ENCODE assay signal across 18 cellular contexts in the genomic region with DNA sequence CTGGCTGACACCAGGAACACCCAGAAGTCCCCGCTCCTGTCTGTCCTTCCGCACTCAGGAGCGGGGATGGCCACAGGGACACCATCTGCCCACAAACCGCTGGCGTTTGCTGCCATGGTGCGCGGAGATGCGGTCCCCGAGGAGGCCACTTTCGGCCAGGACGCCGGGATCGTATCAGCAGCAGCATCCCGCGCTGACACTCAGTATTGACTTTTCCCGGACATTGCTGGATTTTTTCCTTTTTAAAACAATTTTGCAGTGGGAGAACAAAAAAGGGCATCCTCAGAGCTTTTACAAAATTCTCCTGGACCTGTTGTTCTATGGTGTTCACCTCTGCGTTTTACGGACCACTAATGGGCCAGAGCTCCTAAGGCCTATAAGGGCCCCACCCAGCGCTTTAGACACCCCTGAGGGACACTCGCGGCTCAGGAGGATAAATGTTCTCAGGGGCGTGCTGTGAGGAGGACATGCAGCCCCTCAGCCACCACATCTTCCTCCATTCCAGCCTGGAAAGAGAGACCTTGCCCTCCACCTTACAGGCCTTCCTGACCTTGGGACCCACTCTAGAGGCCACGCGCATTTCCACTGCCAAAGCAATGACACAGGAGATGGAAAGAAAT. TPM values are rescaled to one million over a fixed set of nuclear protein-coding genes. Genes with fewer than 3 reads are reported as not detected.
"Had no signal": no experiment of that assay in that cellular context is flagged by ENCODE, and none has a peak within 500 bp of the region (broad histone marks: within the 10 kb centered on the region; RNA-seq: fewer than 3 reads in every experiment).

No MANE protein-coding gene starts in this region.

RNA-seq across cellular contexts. Expression of gene POTEB3, which starts 56.3 kb away (rescaled TPM):
- total RNA-seq: activated naive CD4-positive, alpha-beta T cell treated with anti-CD3 and anti-CD28 coated beads for 36 hours; activated naive CD4-positive, alpha-beta T cell treated with anti-CD3 and anti-CD28 coated beads, Interleukin-2, amount 50 U/mL, for 72 hours; activated naive CD8-positive, alpha-beta T cell treated with anti-CD3 and anti-CD28 coated beads for 36 hours; activated naive CD8-positive, alpha-beta T cell treated with anti-CD3 and anti-CD28 coated beads, Interleukin-2, amount 10 ng/mL, durations not matched to agents 7 days and 5 days; activated T-cell treated with anti-CD3 and anti-CD28 coated beads, Interleukin-2, amount 50 U/mL, for 4 hours; activated T-cell treated with anti-CD3 and anti-CD28 coated beads, Interleukin-2, amount 50 U/mL, for 72 hours; activated T-helper 1 cell treated with anti-CD3 and anti-CD28 coated beads, Interleukin-12 subunit alpha, Interleukin-12 subunit beta, Interleukin-2, Interleukin-4 antibody, amounts not matched to agents 30 ng/mL and 10 ng/mL and 1 ng/mL, durations not matched to agents 14 hours and 24 hours and 36 hours; activated T-helper 17 cell treated with anti-CD3 and anti-CD28 coated beads, Interleukin-2, amount 50 U/mL, for 72 hours; activated T-helper 2 cell treated with anti-CD3 and anti-CD28 coated beads, Interferon-gamma antibody, Interleukin-2, Interleukin-4, amounts not matched to agents 10 μg/mL and 5 μg/mL and 100 μg/mL, durations not matched to agents 14 hours and 24 hours and 36 hours; adrenal gland; aorta; ascending aorta; astrocyte; body of pancreas; bronchial epithelial cell; cardiac muscle cell; cardiac septum; cerebellum had no signal
